In the genomic region with DNA sequence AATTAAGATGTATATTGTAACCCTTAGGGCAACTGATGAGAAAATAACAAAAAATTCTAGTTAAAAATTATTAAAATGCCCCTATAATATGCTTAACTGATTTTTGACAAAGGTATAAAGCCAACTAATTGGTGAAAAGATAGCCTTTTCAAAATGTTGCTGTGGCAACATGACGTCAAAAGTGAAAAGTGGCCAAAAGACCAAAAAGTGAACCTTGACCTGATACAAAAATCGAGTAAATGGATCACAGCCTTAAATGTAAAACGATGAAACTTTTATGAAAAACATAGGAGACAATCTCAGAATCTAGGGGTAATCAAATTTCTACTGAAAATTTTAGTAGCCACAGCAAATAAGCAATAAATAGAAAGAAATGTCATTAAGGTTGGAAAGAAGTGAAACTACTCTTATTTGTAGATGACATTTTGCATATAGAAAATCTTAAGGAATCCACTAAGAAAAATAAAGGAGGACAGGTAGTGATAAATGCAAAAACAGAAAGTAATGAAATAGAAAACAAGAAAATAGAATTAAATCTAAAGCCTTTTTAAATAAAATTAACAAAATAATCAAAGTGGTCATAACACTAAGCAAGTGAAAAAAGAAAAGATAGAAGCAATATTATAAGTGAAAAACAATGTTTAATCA, we compare ENCODE assay signal across 22 cellular contexts.
A peak's percentile ranks its signal among the peaks of the same experiment; 100 is the strongest.
DNase-seq lines count a peak whose midpoint lies in the region; ATAC-seq, FAIRE-seq and TF ChIP-seq lines count a peak whose summit lies in the region.
"Had no signal": no experiment of that assay in that cellular context is flagged by ENCODE, and none has a peak within 500 bp of the region (broad histone marks: within the 10 kb centered on the region; RNA-seq: fewer than 3 reads in every experiment).

No MANE protein-coding gene starts in this region.

- H3K36me3 ChIP-seq in HEK293 (ENCODE audit: control insufficient read depth in 2 of 2, insufficient read depth in 1 of 2, low read length in 2 of 2) (no peaks in the 10 kb centered on the region), small intestine (ENCODE audit: control insufficient read depth in 2 of 2, insufficient read depth in 2 of 2, low read length in 2 of 2) (no peaks in the 10 kb centered on the region), ovary (no peaks in the 10 kb centered on the region)
- H3K36me3 ChIP-seq: BE2C had no signal

- POLR2A ChIA-PET in activated CD4-positive, alpha-beta T cell treated with anti-CD3 and anti-CD28 coated beads for 36 hours (lab: Charles Lee), result no interaction called here
- POLR2A ChIA-PET in HEK293 (lab: Yijun Ruan, JAX), result interaction anchor here (1.2 kb wide), 1 partner anchor 18 kb away, joined by 3 read pairs; no protein-coding TSS in a partner anchor

- H3K27ac Mint-ChIP-seq in activated CD4-positive, alpha-beta T cell treated with anti-CD3 and anti-CD28 coated beads for 36 hours, result peak overlapping the region; percentile 19
- H3K27ac Mint-ChIP-seq in activated T-helper 2 cell treated with anti-CD3 and anti-CD28 coated beads, Interferon-gamma antibody, Interleukin-2, Interleukin-4, amounts not matched to agents 10 μg/mL and 5 μg/mL and 100 μg/mL, durations not matched to agents 14 hours and 24 hours and 36 hours, result no peak overlapping the region
- H3K27ac Mint-ChIP-seq: CD4-positive, CD25-positive, alpha-beta regulatory T cell had no signal

- no peaks in the 10 kb centered on the region for H3K9me3 Mint-ChIP-seq in activated CD4-positive, alpha-beta T cell treated with anti-CD3 and anti-CD28 coated beads for 36 hours (ENCODE audit: low read depth)
- no peaks in the 10 kb centered on the region for H3K9me3 Mint-ChIP-seq in activated T-helper 2 cell treated with anti-CD3 and anti-CD28 coated beads, Interferon-gamma antibody, Interleukin-2, Interleukin-4, amounts not matched to agents 10 μg/mL and 5 μg/mL and 100 μg/mL, durations not matched to agents 14 hours and 24 hours and 36 hours
- H3K9me3 Mint-ChIP-seq: CD8-positive, alpha-beta memory T cell; GM23338 had no signal

- H3K27me3 ChIP-seq in small intestine (ENCODE audit: control insufficient read depth in 2 of 2, insufficient read depth in 2 of 2, low read length in 2 of 2) (no peaks in the 10 kb centered on the region), ovary (no peaks in the 10 kb centered on the region)
- H3K27me3 ChIP-seq: BE2C had no signal

- intact Hi-C loops in activated CD4-positive, alpha-beta T cell treated with anti-CD3 and anti-CD28 coated beads for 36 hours (cut with DNase I, micrococcal nuclease), result no loop called here
- intact Hi-C loops in ovary (cut with DNase I), result no loop called here
- intact Hi-C loops in activated T-helper 2 cell treated with anti-CD3 and anti-CD28 coated beads, Interferon-gamma antibody, Interleukin-2, Interleukin-4, amounts not matched to agents 10 μg/mL and 5 μg/mL and 100 μg/mL, durations not matched to agents 14 hours and 24 hours and 36 hours (cut with micrococcal nuclease), result no loop called here

- H3K27ac ChIP-seq in HEK293 (ENCODE audit: extremely low read depth, low read depth, low read length), result no peak overlapping the region
- H3K27ac ChIP-seq in small intestine (ENCODE audit: low read depth in 1 of 2, low read length in 1 of 2), result no peak overlapping the region
- H3K27ac ChIP-seq in ovary, result no peak overlapping the region

- WGBS in small intestine, 3 donors, result 95 to 96% (median 95%) methylated on average over 3 of the region's 3 CpGs
- WGBS in ovary, 3 donors, result 92 to 95% (median 93%) methylated on average over 3 of the region's 3 CpGs

- TF ChIP-seq CTCF in HEK293 (tag by site-specific recombination; IDR thresholded peaks at IDR 0.05) (no peak), ovary (IDR thresholded peaks at IDR 0.05) (no peak)

- H3K4me3 ChIP-seq in HEK293 (ENCODE audit: low read depth, low read length) (no peak overlapping the region), small intestine (ENCODE audit: low read depth in 1 of 2, low read length in 2 of 2) (no peak overlapping the region), ovary (no peak overlapping the region)
- H3K4me3 ChIP-seq: GM23338 had no signal

- TF ChIP-seq EP300 in ovary (IDR thresholded peaks at IDR 0.05), result no peak

- CTCF ChIA-PET in activated CD4-positive, alpha-beta T cell treated with anti-CD3 and anti-CD28 coated beads for 36 hours (lab: Charles Lee), result no interaction called here
- CTCF ChIA-PET in HEK293 (lab: Yijun Ruan, JAX), result no interaction called here

- H3K4me1 ChIP-seq in HEK293 (ENCODE audit: control insufficient read depth, insufficient read depth, low read length) (peaks cover 10% of the 10 kb centered on the region), small intestine (ENCODE audit: control insufficient read depth in 2 of 2, insufficient read depth in 1 of 2, low read depth in 1 of 2, low read length in 1 of 2) (no peaks in the 10 kb centered on the region), ovary (ENCODE audit: insufficient read depth) (no peaks in the 10 kb centered on the region)

- no peaks in the 10 kb centered on the region for H3K27me3 Mint-ChIP-seq in activated CD4-positive, alpha-beta T cell treated with anti-CD3 and anti-CD28 coated beads for 36 hours
- no peaks in the 10 kb centered on the region for H3K27me3 Mint-ChIP-seq in activated T-helper 2 cell treated with anti-CD3 and anti-CD28 coated beads, Interferon-gamma antibody, Interleukin-2, Interleukin-4, amounts not matched to agents 10 μg/mL and 5 μg/mL and 100 μg/mL, durations not matched to agents 14 hours and 24 hours and 36 hours (ENCODE audit: low read depth)
- H3K27me3 Mint-ChIP-seq: CD4-positive, CD25-positive, alpha-beta regulatory T cell; CD8-positive, alpha-beta memory T cell had no signal

- no peak for ATAC-seq in activated CD4-positive, alpha-beta T cell treated with anti-CD3 and anti-CD28 coated beads for 36 hours
- no peak for ATAC-seq in GM21528 (IDR thresholded peaks at IDR 0.05; ENCODE audit: low FRiP score, unreplicated experiment)
- ATAC-seq: GM23338, HCT116 had no signal

- no peak for DNase-seq in activated CD4-positive, alpha-beta T cell treated with anti-CD3 and anti-CD28 coated beads for 36 hours
- no peak for DNase-seq in activated CD4-positive, alpha-beta T cell treated with anti-CD3 and anti-CD28 coated beads for 4 hours
- no peak for DNase-seq in small intestine
- no peak for DNase-seq in ovary
- DNase-seq in activated T-helper 2 cell treated with anti-CD3 and anti-CD28 coated beads, Interferon-gamma antibody, Interleukin-2, Interleukin-4, amounts not matched to agents 10 μg/mL and 5 μg/mL and 100 μg/mL, durations not matched to agents 14 hours and 24 hours and 36 hours (ENCODE audit: low spot score), result no peak
- DNase-seq: 8988T; BE2C; C1 segment of cervical spinal cord; CD4-positive, CD25-positive, alpha-beta regulatory T cell; CD8-positive, alpha-beta memory T cell; COR-L47; DMS 273 treated with DMSO at 0.1 percent for 48 hours; DMS53; GDM1; H7 had no signal

- FAIRE-seq in colon (lab: Jason Lieb, UNC) (peak; percentile 41), small intestine (lab: Jason Lieb, UNC) (peak; percentile 85)
- FAIRE-seq: GM12892, GM18507 had no signal

- TF ChIP-seq POLR2A in ovary (IDR thresholded peaks at IDR 0.05), result no peak

- H3K36me3 Mint-ChIP-seq in activated CD4-positive, alpha-beta T cell treated with anti-CD3 and anti-CD28 coated beads for 36 hours (ENCODE audit: low read depth), result peaks cover 13% of the 10 kb centered on the region
- peaks cover 10% of the 10 kb centered on the region for H3K36me3 Mint-ChIP-seq in activated T-helper 2 cell treated with anti-CD3 and anti-CD28 coated beads, Interferon-gamma antibody, Interleukin-2, Interleukin-4, amounts not matched to agents 10 μg/mL and 5 μg/mL and 100 μg/mL, durations not matched to agents 14 hours and 24 hours and 36 hours (ENCODE audit: low read depth)
- H3K36me3 Mint-ChIP-seq: CD4-positive, CD25-positive, alpha-beta regulatory T cell had no signal

- H3K9me3 ChIP-seq in HEK293 (ENCODE audit: control insufficient read depth, insufficient read depth, low read depth, low read length), result no peaks in the 10 kb centered on the region
- no peaks in the 10 kb centered on the region for H3K9me3 ChIP-seq in small intestine (ENCODE audit: control insufficient read depth, low read depth)
- H3K9me3 ChIP-seq in ovary, result no peaks in the 10 kb centered on the region
- H3K9me3 ChIP-seq: BE2C had no signal

- peaks cover 18% of the 10 kb centered on the region for H3K4me1 Mint-ChIP-seq in activated CD4-positive, alpha-beta T cell treated with anti-CD3 and anti-CD28 coated beads for 36 hours
- H3K4me1 Mint-ChIP-seq in activated T-helper 2 cell treated with anti-CD3 and anti-CD28 coated beads, Interferon-gamma antibody, Interleukin-2, Interleukin-4, amounts not matched to agents 10 μg/mL and 5 μg/mL and 100 μg/mL, durations not matched to agents 14 hours and 24 hours and 36 hours (ENCODE audit: low read depth), result peaks cover 5% of the 10 kb centered on the region

- H3K4me3 Mint-ChIP-seq in activated CD4-positive, alpha-beta T cell treated with anti-CD3 and anti-CD28 coated beads for 36 hours, result no peak overlapping the region
- no peak overlapping the region for H3K4me3 Mint-ChIP-seq in activated T-helper 2 cell treated with anti-CD3 and anti-CD28 coated beads, Interferon-gamma antibody, Interleukin-2, Interleukin-4, amounts not matched to agents 10 μg/mL and 5 μg/mL and 100 μg/mL, durations not matched to agents 14 hours and 24 hours and 36 hours (ENCODE audit: low read depth)
- H3K4me3 Mint-ChIP-seq: CD4-positive, CD25-positive, alpha-beta regulatory T cell; CD8-positive, alpha-beta memory T cell; GM23338 had no signal

TF ChIP-seq in HEK293, 187 proteins besides CTCF, POLR2A, EP300 and RAD21:
- TF ChIP-seq PRDM1 (tag by site-specific recombination; IDR thresholded peaks at IDR 0.05) (peak; percentile 59), ZNF223 (tag by site-specific recombination; IDR thresholded peaks at IDR 0.05) (no peak)
